Comparison of ENCODE assay signal across 8 cellular contexts in the genomic region with DNA sequence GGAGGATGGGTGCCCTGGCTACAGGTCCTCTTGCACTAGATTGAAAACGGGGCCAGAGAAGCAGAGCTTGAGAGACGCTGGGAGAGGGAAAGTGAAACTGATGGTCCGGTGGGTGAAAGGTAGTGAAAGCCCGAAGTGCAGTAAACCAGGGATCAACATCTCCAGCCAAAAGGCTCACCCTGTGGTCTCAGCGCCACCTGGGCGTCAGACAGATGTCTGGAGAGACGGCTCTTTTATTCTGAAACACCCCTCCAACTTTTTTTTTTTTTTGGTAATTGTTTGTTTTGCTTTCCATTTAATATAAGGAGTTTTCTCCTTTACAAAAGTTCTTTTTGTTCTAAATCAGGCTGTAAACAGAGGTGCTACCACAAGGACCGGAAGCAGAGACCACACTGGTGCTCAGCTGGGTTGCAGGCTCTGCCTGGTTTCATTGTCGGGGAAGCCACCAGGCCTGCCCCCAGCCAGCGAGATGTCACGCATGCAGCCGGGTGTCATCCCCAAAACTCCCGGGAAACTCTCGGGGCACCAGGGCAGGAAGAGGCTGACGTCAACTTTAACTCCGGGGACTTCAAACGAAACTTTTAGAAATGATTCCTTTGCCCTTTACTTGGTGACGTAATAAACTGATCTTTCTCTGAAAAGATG. TPM values are rescaled to one million over a fixed set of nuclear protein-coding genes. Genes with fewer than 3 reads are reported as not detected.
A peak's percentile ranks its signal among the peaks of the same experiment; 100 is the strongest.
DNase-seq lines count a peak whose midpoint lies in the region; ATAC-seq and TF ChIP-seq lines count a peak whose summit lies in the region.

No MANE protein-coding gene starts in this region.

- no peaks in the 10 kb centered on the region for H3K36me3 ChIP-seq in ascending aorta

- CTCF ChIA-PET in CD4-positive, alpha-beta T cell (lab: Charles Lee): interaction anchor here (0.6 to 5.2 kb wide), 20 partner anchors 9 to 557 kb away, joined by 3 to 70 read pairs (median 4); a partner anchor contains a TSS

- peaks cover 7% of the 10 kb centered on the region for H3K36me3 Mint-ChIP-seq in CD4-positive, alpha-beta T cell (ENCODE audit: low read depth)

- peak overlapping the region; percentile 89 for H3K27ac ChIP-seq in CD4-positive, alpha-beta T cell (ENCODE audit: low read depth, low read length)
- peak overlapping the region; percentile 8 to 32 for H3K27ac ChIP-seq in ascending aorta

- intact Hi-C loops in CD4-positive, alpha-beta T cell (cut with DNase I, micrococcal nuclease): loop anchor here in 1 of 2 experiments (1.0 kb wide), 4 partner anchors 11 to 37 kb away; a partner anchor contains a TSS
- intact Hi-C loops in ascending aorta (cut with DNase I): no loop called here

- no peaks in the 10 kb centered on the region for H3K27me3 Mint-ChIP-seq in CD4-positive, alpha-beta T cell

- peak; percentile 81 for ATAC-seq in CD4-positive, alpha-beta T cell (ENCODE audit: poor library complexity)
- peak; percentile 63 for ATAC-seq in HG03378 (IDR thresholded peaks at IDR 0.05; ENCODE audit: unreplicated experiment)

- TF ChIP-seq CTCF in CD4-positive, alpha-beta T cell (IDR thresholded peaks at IDR 0.05): no peak
- TF ChIP-seq CTCF in ascending aorta (IDR thresholded peaks at IDR 0.05): peak; percentile 5 to 42 (median 19)

- peak overlapping the region; percentile 90 for H3K4me3 Mint-ChIP-seq in CD4-positive, alpha-beta T cell

- peak overlapping the region; percentile 98 for H3K27ac Mint-ChIP-seq in CD4-positive, alpha-beta T cell

- peak overlapping the region; percentile 53 to 54 for H3K4me3 ChIP-seq in ascending aorta

- peak; percentile 72 to 92 (median 76) for DNase-seq in CD4-positive, alpha-beta T cell
- peak; percentile 65 for DNase-seq in GM19240 (ENCODE audit: insufficient read length, low spot score)
- DNase-seq in T-helper 2 cell: peak; percentile 75 to 97 (median 90)
- DNase-seq in ascending aorta (ENCODE audit: low spot score in 2 of 2): peak; percentile 30 to 77
- DNase-seq in kidney glomerular epithelial cell (lab: John Stamatoyannopoulos, UW): peak; percentile 9
- DNase-seq in stimulated activated CD4-positive, alpha-beta T cell treated with anti-CD3 and anti-CD28 coated beads, TNF-alpha, amount 100 ng/mL, for 4 hours (ENCODE audit: low read depth in 3 of 3): peak; percentile 68 to 88 (median 79)
- no peak for DNase-seq in NCI-H524 treated with DMSO at 0.1 percent for 48 hours (lab: John Stamatoyannopoulos, UW)

- H3K27me3 ChIP-seq in CD4-positive, alpha-beta T cell (ENCODE audit: control insufficient read depth, insufficient read depth, low read length): no peaks in the 10 kb centered on the region
- H3K27me3 ChIP-seq in ascending aorta: no peaks in the 10 kb centered on the region

- H3K4me1 ChIP-seq in ascending aorta: peaks cover 0 to 2% of the 10 kb centered on the region in 2 donors

- POLR2A ChIA-PET in CD4-positive, alpha-beta T cell (lab: Charles Lee): interaction anchor here (0.7 to 7.4 kb wide), 27 partner anchors 9 to 558 kb away, joined by 3 to 73 read pairs (median 4); a partner anchor contains a TSS

- peaks cover 86% of the 10 kb centered on the region for H3K4me1 Mint-ChIP-seq in CD4-positive, alpha-beta T cell (ENCODE audit: low read depth)

- H3K9me3 ChIP-seq in CD4-positive, alpha-beta T cell (ENCODE audit: control insufficient read depth, low read length): no peaks in the 10 kb centered on the region
- no peaks in the 10 kb centered on the region for H3K9me3 ChIP-seq in ascending aorta

- no peaks in the 10 kb centered on the region for H3K9me3 Mint-ChIP-seq in CD4-positive, alpha-beta T cell

RNA-seq across cellular contexts. Expression of a gene that starts 11.2 kb away (rescaled TPM):
- total RNA-seq in CD4-positive, alpha-beta T cell: 1 to 10 TPM; 4.9 to 5.4 TPM
- total RNA-seq in ascending aorta: not detected

RNA-seq across cellular contexts. Expression of a gene that starts 37.9 kb away (rescaled TPM):
- 100 to 1,000 TPM; 143 to 150 TPM for total RNA-seq in CD4-positive, alpha-beta T cell
- total RNA-seq in ascending aorta: 22.7 TPM
